ENCODE assay signal across 27 cellular contexts in the genomic region with DNA sequence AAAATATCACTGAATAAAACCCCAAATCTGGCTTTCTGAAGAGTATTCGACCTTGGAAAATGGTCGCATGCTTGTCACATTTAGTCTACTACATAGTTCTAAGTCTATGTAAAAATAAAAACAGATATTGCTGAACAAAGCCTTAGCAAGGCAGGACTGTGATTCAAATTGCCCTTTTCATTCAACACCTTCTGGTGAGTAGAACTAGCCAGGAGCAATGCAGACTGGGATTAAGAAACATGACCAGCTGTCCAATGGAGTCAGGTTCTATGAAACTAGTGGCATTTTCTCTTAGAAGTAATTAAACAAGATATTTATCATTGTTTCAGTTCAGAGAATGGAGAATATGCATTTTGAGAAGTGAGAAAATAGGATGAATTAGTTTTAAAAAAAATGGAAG.
"Had no signal": no experiment of that assay in that cellular context is flagged by ENCODE, and none has a peak within 500 bp of the region (broad histone marks: within the 10 kb centered on the region; RNA-seq: fewer than 3 reads in every experiment).

No MANE protein-coding gene starts in this region.

- H3K36me3 ChIP-seq: SJSA1 had no signal

- ATAC-seq: activated CD8-positive, alpha-beta memory T cell treated with anti-CD3 and anti-CD28 coated beads, Interleukin-2, amount 10 ng/mL, durations not matched to agents 7 days and 5 days; activated naive CD8-positive, alpha-beta T cell treated with anti-CD3 and anti-CD28 coated beads, Interleukin-2, amount 50 U/mL, for 24 hours; Panc1 had no signal

- H3K4me3 ChIP-seq: SJSA1 had no signal

- H3K9me3 ChIP-seq: SJSA1, SK-N-SH had no signal

- FAIRE-seq: bronchial epithelial cell had no signal

- H3K27me3 ChIP-seq: SJSA1 had no signal

- DNase-seq: activated B cell treated with CpG ODN at 0.5 μM for 24 hours; activated CD4-positive, alpha-beta memory T cell treated with anti-CD3 and anti-CD28 coated beads, Interleukin-2, amount 10 ng/mL, durations not matched to agents 7 days and 5 days; activated CD4-positive, alpha-beta T cell treated with anti-CD3 and anti-CD28 coated beads for 4 hours; activated CD4-positive, alpha-beta T cell treated with anti-CD3 and anti-CD28 coated beads, Interleukin-2, amount 50 U/mL, for 1 hour; activated CD4-positive, CD25-positive, alpha-beta regulatory T cell treated with anti-CD3 and anti-CD28 coated beads, Interleukin-2, amount 50 U/mL, for 72 hours; activated CD8-positive, alpha-beta memory T cell treated with anti-CD3 and anti-CD28 coated beads for 24 hours; activated CD8-positive, alpha-beta memory T cell treated with anti-CD3 and anti-CD28 coated beads, Interleukin-2, amount 10 ng/mL, durations not matched to agents 7 days and 5 days; activated CD8-positive, alpha-beta memory T cell treated with anti-CD3 and anti-CD28 coated beads, Interleukin-2, amount 50 U/mL, for 48 hours; activated effector memory CD4-positive, alpha-beta T cell treated with Interleukin-2 at 50 U/mL for 16 hours; activated naive CD4-positive, alpha-beta T cell treated with anti-CD3 and anti-CD28 coated beads, Interleukin-2, amount 10 ng/mL, durations not matched to agents 7 days and 5 days; activated naive CD8-positive, alpha-beta T cell treated with anti-CD3 and anti-CD28 coated beads, Interleukin-2, amount 50 U/mL, for 24 hours; activated T-cell treated with anti-CD3 and anti-CD28 coated beads, Interleukin-2, amount 50 U/mL, for 48 hours; anterior cingulate cortex; caudate nucleus; cerebellar nuclear complex; NCI-H1105; NCI-H1417 treated with DMSO at 0.1 percent for 48 hours; NCI-H187 treated with DMSO at 0.1 percent for 48 hours; NCI-H2081; NCI-H345; NCI-H526 treated with DMSO at 0.1 percent for 48 hours; NCI-H774; SHP77; SK-N-SH had no signal
